In the genomic region with DNA sequence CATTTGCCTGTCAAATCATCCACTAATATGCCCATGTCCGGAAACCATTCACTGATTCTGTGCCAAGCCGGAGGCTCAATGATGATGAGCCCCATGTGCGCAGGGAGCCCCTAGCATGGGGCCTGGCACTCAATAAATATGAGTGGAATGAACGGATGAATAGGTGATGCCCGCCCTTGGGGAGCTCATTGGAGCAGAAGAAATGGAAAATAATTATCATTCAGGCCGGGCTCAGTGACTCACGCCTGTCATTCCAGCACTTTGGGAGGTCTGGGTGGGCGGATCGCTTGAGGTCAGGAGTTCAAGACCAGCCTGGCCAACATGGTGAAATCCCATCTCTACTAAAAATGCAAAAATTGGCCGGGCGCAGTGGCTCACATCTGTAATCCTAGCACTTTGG, we compare ENCODE assay signal across 14 cellular contexts. TPM values are rescaled to one million over a fixed set of nuclear protein-coding genes. Genes with fewer than 3 reads are reported as not detected.
A peak's percentile ranks its signal among the peaks of the same experiment; 100 is the strongest.
DNase-seq lines count a peak whose midpoint lies in the region; ATAC-seq and TF ChIP-seq lines count a peak whose summit lies in the region.
"Had no signal": no experiment of that assay in that cellular context is flagged by ENCODE, and none has a peak within 500 bp of the region (broad histone marks: within the 10 kb centered on the region; RNA-seq: fewer than 3 reads in every experiment).

No MANE protein-coding gene starts in this region.

- no peaks in the 10 kb centered on the region for H3K36me3 Mint-ChIP-seq in T-helper 17 cell (ENCODE audit: low read depth)

- H3K4me3 Mint-ChIP-seq in stimulated activated naive CD8-positive, alpha-beta T cell treated with anti-CD3 and anti-CD28 coated beads, Interleukin-15, amount 100 ng/mL, for 72 hours = no peak overlapping the region
- H3K4me3 Mint-ChIP-seq in T-helper 17 cell = peak overlapping the region; percentile 47
- H3K4me3 Mint-ChIP-seq: activated CD8-positive, alpha-beta memory T cell treated with anti-CD3 and anti-CD28 coated beads, Interleukin-2, amount 10 ng/mL, durations not matched to agents 7 days and 5 days had no signal

- H3K4me3 ChIP-seq in upper lobe of left lung = no peak overlapping the region
- H3K4me3 ChIP-seq in colonic mucosa = no peak overlapping the region
- H3K4me3 ChIP-seq: gastroesophageal sphincter, GM12878, thyroid gland had no signal

- peak overlapping the region in 1 of 2 donors; percentile 73 for H3K27ac Mint-ChIP-seq in stimulated activated naive CD8-positive, alpha-beta T cell treated with anti-CD3 and anti-CD28 coated beads, Interleukin-15, amount 100 ng/mL, for 72 hours
- peak overlapping the region; percentile 89 for H3K27ac Mint-ChIP-seq in T-helper 17 cell
- H3K27ac Mint-ChIP-seq: activated CD8-positive, alpha-beta memory T cell treated with anti-CD3 and anti-CD28 coated beads, Interleukin-2, amount 10 ng/mL, durations not matched to agents 7 days and 5 days had no signal

- no peaks in the 10 kb centered on the region for H3K9me3 Mint-ChIP-seq in stimulated activated naive CD8-positive, alpha-beta T cell treated with anti-CD3 and anti-CD28 coated beads, Interleukin-15, amount 100 ng/mL, for 72 hours

- H3K36me3 ChIP-seq in upper lobe of left lung = peaks cover 6 to 46% (median 25%) of the 10 kb centered on the region in 4 donors
- no peaks in the 10 kb centered on the region for H3K36me3 ChIP-seq in colonic mucosa

- DNase-seq in stimulated activated naive CD8-positive, alpha-beta T cell treated with anti-CD3 and anti-CD28 coated beads, Interleukin-15, Interleukin-2, amounts not matched to agents 100 U/mL and 50 U/mL, for 24 hours = peak; percentile 40
- no peak for DNase-seq in stimulated activated naive CD8-positive, alpha-beta T cell treated with anti-CD3 and anti-CD28 coated beads, Interleukin-15, amount 100 ng/mL, for 72 hours
- DNase-seq in T-helper 17 cell (no peak), fibroblast of peridontal ligament (ENCODE audit: extremely low read depth) (peak; percentile 67), upper lobe of left lung (no peak), NCI-H82 (lab: John Stamatoyannopoulos, UW) (no peak), colonic mucosa (no peak), cerebellar cortex (ENCODE audit: low spot score) (no peak)
- DNase-seq: activated CD8-positive, alpha-beta memory T cell treated with anti-CD3 and anti-CD28 coated beads, Interleukin-2, amount 10 ng/mL, durations not matched to agents 7 days and 5 days; NCI-H2107; SIG-M5; thyroid gland had no signal

- TF ChIP-seq CTCF in upper lobe of left lung (IDR thresholded peaks at IDR 0.05) = no peak
- no peak for TF ChIP-seq CTCF in colonic mucosa (IDR thresholded peaks at IDR 0.05)

- H3K9me3 ChIP-seq in T-helper 17 cell (ENCODE audit: control insufficient read depth, low read length, poor library complexity, severe bottlenecking) (no peaks in the 10 kb centered on the region), upper lobe of left lung (no peaks in the 10 kb centered on the region), colonic mucosa (no peaks in the 10 kb centered on the region)
- H3K9me3 ChIP-seq: gastroesophageal sphincter, thyroid gland had no signal

- peak; percentile 30 for ATAC-seq in stimulated activated naive CD8-positive, alpha-beta T cell treated with anti-CD3 and anti-CD28 coated beads, Interleukin-15, Interleukin-2, amounts not matched to agents 100 U/mL and 50 U/mL, for 24 hours
- no peak for ATAC-seq in stimulated activated naive CD8-positive, alpha-beta T cell treated with anti-CD3 and anti-CD28 coated beads, Interleukin-15, amount 100 ng/mL, for 72 hours
- ATAC-seq in T-helper 17 cell = no peak
- ATAC-seq in upper lobe of left lung (ENCODE audit: low FRiP score in 2 of 2) = no peak
- ATAC-seq: activated CD8-positive, alpha-beta memory T cell treated with anti-CD3 and anti-CD28 coated beads, Interleukin-2, amount 10 ng/mL, durations not matched to agents 7 days and 5 days; gastroesophageal sphincter; GM12878 had no signal

- intact Hi-C loops in colonic mucosa (cut with DNase I) = no loop called here

- TF ChIP-seq POLR2A in upper lobe of left lung (IDR thresholded peaks at IDR 0.05) = no peak

- H3K9ac ChIP-seq in colonic mucosa (ENCODE audit: low read depth in 2 of 2, low read length in 2 of 2) = no peak overlapping the region

- H3K4me1 Mint-ChIP-seq in stimulated activated naive CD8-positive, alpha-beta T cell treated with anti-CD3 and anti-CD28 coated beads, Interleukin-15, amount 100 ng/mL, for 72 hours = peaks cover 15% of the 10 kb centered on the region
- peaks cover 12% of the 10 kb centered on the region for H3K4me1 Mint-ChIP-seq in T-helper 17 cell

- H3K27me3 ChIP-seq in upper lobe of left lung = no peaks in the 10 kb centered on the region
- H3K27me3 ChIP-seq in colonic mucosa = no peaks in the 10 kb centered on the region
- H3K27me3 ChIP-seq: gastroesophageal sphincter, thyroid gland had no signal

- no peak for TF ChIP-seq EP300 in upper lobe of left lung (IDR thresholded peaks at IDR 0.05)

- H3K4me1 ChIP-seq in upper lobe of left lung (peaks cover 5 to 50% (median 20%) of the 10 kb centered on the region in 4 donors), colonic mucosa (no peaks in the 10 kb centered on the region)

- H3K27ac ChIP-seq in upper lobe of left lung (peak overlapping the region; percentile 2 to 70 (median 40)), colonic mucosa (no peak overlapping the region)
- H3K27ac ChIP-seq: gastroesophageal sphincter, thyroid gland had no signal

- no peaks in the 10 kb centered on the region for H3K27me3 Mint-ChIP-seq in stimulated activated naive CD8-positive, alpha-beta T cell treated with anti-CD3 and anti-CD28 coated beads, Interleukin-15, amount 100 ng/mL, for 72 hours
- H3K27me3 Mint-ChIP-seq in T-helper 17 cell = no peaks in the 10 kb centered on the region
- H3K27me3 Mint-ChIP-seq: activated CD8-positive, alpha-beta memory T cell treated with anti-CD3 and anti-CD28 coated beads, Interleukin-2, amount 10 ng/mL, durations not matched to agents 7 days and 5 days had no signal

- WGBS in upper lobe of left lung, 2 donors = 87 to 94% methylated on average over 11 of the region's 11 CpGs

RNA-seq across cellular contexts. Expression of a gene that starts 11.0 kb away (rescaled TPM):
- 100 to 1,000 TPM; 136 to 140 TPM for total RNA-seq in T-helper 17 cell
- 100 to 1,000 TPM in 2 of 6 donors, 10 to 100 TPM in 4; 35.6 to 132 (median 82.5) TPM for total RNA-seq in upper lobe of left lung
- 10 to 100 TPM; 42.6 to 51.0 TPM for total RNA-seq in colonic mucosa

RNA-seq across cellular contexts. Expression of a gene that starts 25.1 kb away (rescaled TPM):
- total RNA-seq in T-helper 17 cell = 10 to 100 TPM; 48.7 to 51.0 TPM
- total RNA-seq in upper lobe of left lung = 100 to 1,000 TPM; 107 to 257 (median 194) TPM
- total RNA-seq in colonic mucosa = 100 to 1,000 TPM; 126 to 169 TPM

Comparison
In these comparisons a context has a peak if more than half of its experiments do, and no peak if none do; other contexts are left out.
1. DNase-seq: peak in stimulated activated naive CD8-positive, alpha-beta T cell treated with anti-CD3 and anti-CD28 coated beads, Interleukin-15, Interleukin-2, amounts not matched to agents 100 U/mL and 50 U/mL, for 24 hours (single experiment) and fibroblast of peridontal ligament (single experiment); none in stimulated activated naive CD8-positive, alpha-beta T cell treated with anti-CD3 and anti-CD28 coated beads, Interleukin-15, amount 100 ng/mL, for 72 hours (0 of 2), T-helper 17 cell (0 of 3), upper lobe of left lung (0 of 2), NCI-H82 (single experiment), colonic mucosa (single experiment) and cerebellar cortex (single experiment).